ENCODE assay signal across 1 cellular context in genomic region chr1:193019442-193020026, GRCh38.
TF ChIP-seq lines count a peak whose summit lies in the region.

No MANE protein-coding gene starts in this region.

TF ChIP-seq in SK-N-SH, 30 proteins besides CTCF, POLR2A, EP300 and RAD21:
- TF ChIP-seq USF2 (IDR thresholded peaks at IDR 0.05; ENCODE audit: borderline replicate concordance, low read depth, low read length) (no peak), SMC3 (IDR thresholded peaks at IDR 0.05; ENCODE audit: low read depth, low read length) (peak; percentile 72)
